In genomic region chr22:29205598-29206371, GRCh38 we compare ENCODE assay signal across 8 cellular contexts. TPM values are rescaled to one million over a fixed set of nuclear protein-coding genes. Genes with fewer than 3 reads are reported as not detected.
DNase-seq lines count a peak whose midpoint lies in the region; ATAC-seq and TF ChIP-seq lines count a peak whose summit lies in the region.

TSS of gene EMID1 (plus strand) at chr22:29205896. CDS start at chr22:29206039, 143 bp downstream.

- CTCF ChIA-PET in CD4-positive, alpha-beta T cell (lab: Charles Lee): no interaction called here
- CTCF ChIA-PET in activated CD8-positive, alpha-beta T cell treated with anti-CD3 and anti-CD28 coated beads, Interleukin-2, amount 10 ng/mL, durations not matched to agents 7 days and 5 days (lab: Charles Lee): interaction anchor here (1.3 to 1.6 kb wide), 2 partner anchors 37 to 39 kb away, joined by 4 to 6 read pairs; no protein-coding TSS in a partner anchor
- CTCF ChIA-PET in activated CD4-positive, alpha-beta T cell treated with anti-CD3 and anti-CD28 coated beads, Interleukin-2, amount 10 ng/mL, durations not matched to agents 7 days and 5 days (lab: Charles Lee): interaction anchor here (0.5 to 1.2 kb wide), 5 partner anchors 8 to 221 kb away, joined by 3 to 4 read pairs (median 3); no protein-coding TSS in a partner anchor

- no peaks in the 10 kb centered on the region for H3K36me3 Mint-ChIP-seq in CD4-positive, alpha-beta T cell (ENCODE audit: low read depth)
- H3K36me3 Mint-ChIP-seq in activated CD8-positive, alpha-beta T cell treated with anti-CD3 and anti-CD28 coated beads, Interleukin-2, amount 10 ng/mL, durations not matched to agents 7 days and 5 days (ENCODE audit: low read depth): no peaks in the 10 kb centered on the region
- H3K36me3 Mint-ChIP-seq in glutamatergic neuron (ENCODE audit: unreplicated experiment) (no peaks in the 10 kb centered on the region), progenitor cell of endocrine pancreas (ENCODE audit: insufficient read depth) (no peaks in the 10 kb centered on the region)
- H3K36me3 Mint-ChIP-seq in activated CD4-positive, alpha-beta T cell treated with anti-CD3 and anti-CD28 coated beads, Interleukin-2, amount 10 ng/mL, durations not matched to agents 7 days and 5 days (ENCODE audit: low read depth): no peaks in the 10 kb centered on the region

- intact Hi-C loops in CD4-positive, alpha-beta T cell (cut with DNase I, micrococcal nuclease): no loop called here

- POLR2A ChIA-PET in CD4-positive, alpha-beta T cell (lab: Charles Lee): no interaction called here
- POLR2A ChIA-PET in activated CD8-positive, alpha-beta T cell treated with anti-CD3 and anti-CD28 coated beads, Interleukin-2, amount 10 ng/mL, durations not matched to agents 7 days and 5 days (lab: Charles Lee): no interaction called here
- POLR2A ChIA-PET in activated CD4-positive, alpha-beta T cell treated with anti-CD3 and anti-CD28 coated beads, Interleukin-2, amount 10 ng/mL, durations not matched to agents 7 days and 5 days (lab: Charles Lee): interaction anchor here (0.6 kb wide), 1 partner anchor 26 kb away, joined by 4 read pairs; no protein-coding TSS in a partner anchor

- peaks cover 13% of the 10 kb centered on the region for H3K4me1 Mint-ChIP-seq in CD4-positive, alpha-beta T cell (ENCODE audit: low read depth)
- H3K4me1 Mint-ChIP-seq in activated CD8-positive, alpha-beta T cell treated with anti-CD3 and anti-CD28 coated beads, Interleukin-2, amount 10 ng/mL, durations not matched to agents 7 days and 5 days (ENCODE audit: low read depth): peaks cover 30% of the 10 kb centered on the region
- H3K4me1 Mint-ChIP-seq in glutamatergic neuron (ENCODE audit: low read depth, unreplicated experiment) (peaks cover 3% of the 10 kb centered on the region), progenitor cell of endocrine pancreas (ENCODE audit: low read depth) (peaks cover 10% of the 10 kb centered on the region)
- H3K4me1 Mint-ChIP-seq in activated CD4-positive, alpha-beta T cell treated with anti-CD3 and anti-CD28 coated beads, Interleukin-2, amount 10 ng/mL, durations not matched to agents 7 days and 5 days: peaks cover 31% of the 10 kb centered on the region

- H3K27ac Mint-ChIP-seq in CD4-positive, alpha-beta T cell: no peak within 1 kb of the TSS
- no peak within 1 kb of the TSS for H3K27ac Mint-ChIP-seq in activated CD8-positive, alpha-beta T cell treated with anti-CD3 and anti-CD28 coated beads, Interleukin-2, amount 10 ng/mL, durations not matched to agents 7 days and 5 days
- H3K27ac Mint-ChIP-seq in glutamatergic neuron (ENCODE audit: unreplicated experiment) (peak within 1 kb of the TSS; percentile 59), progenitor cell of endocrine pancreas (peak within 1 kb of the TSS; percentile 83)
- no peak within 1 kb of the TSS for H3K27ac Mint-ChIP-seq in activated CD4-positive, alpha-beta T cell treated with anti-CD3 and anti-CD28 coated beads, Interleukin-2, amount 10 ng/mL, durations not matched to agents 7 days and 5 days

- no peak for TF ChIP-seq CTCF in CD4-positive, alpha-beta T cell (IDR thresholded peaks at IDR 0.05)
- TF ChIP-seq CTCF in glutamatergic neuron (IDR thresholded peaks at IDR 0.05; ENCODE audit: partially characterized antibody, unreplicated experiment) (no peak), progenitor cell of endocrine pancreas (IDR thresholded peaks at IDR 0.05; ENCODE audit: unreplicated experiment) (peak; percentile 31)

- DNase-seq in CD4-positive, alpha-beta T cell: peak in 2 of 10 experiments; percentile 10 to 11
- peak; percentile 32 for DNase-seq in activated CD8-positive, alpha-beta T cell treated with anti-CD3 and anti-CD28 coated beads, Interleukin-2, amount 10 ng/mL, durations not matched to agents 7 days and 5 days
- peak; percentile 69 for DNase-seq in glutamatergic neuron
- peak; percentile 53 for DNase-seq in progenitor cell of endocrine pancreas (ENCODE audit: low spot score, unreplicated experiment)
- DNase-seq in activated CD4-positive, alpha-beta T cell treated with anti-CD3 and anti-CD28 coated beads, Interleukin-2, amount 10 ng/mL, durations not matched to agents 7 days and 5 days: no peak

- H3K4me3 Mint-ChIP-seq in CD4-positive, alpha-beta T cell: peak within 1 kb of the TSS; percentile 65
- H3K4me3 Mint-ChIP-seq in activated CD8-positive, alpha-beta T cell treated with anti-CD3 and anti-CD28 coated beads, Interleukin-2, amount 10 ng/mL, durations not matched to agents 7 days and 5 days: no peak within 1 kb of the TSS
- peak within 1 kb of the TSS; percentile 88 for H3K4me3 Mint-ChIP-seq in glutamatergic neuron (ENCODE audit: unreplicated experiment)
- H3K4me3 Mint-ChIP-seq in progenitor cell of endocrine pancreas (ENCODE audit: low read depth): peak within 1 kb of the TSS; percentile 86
- no peak within 1 kb of the TSS for H3K4me3 Mint-ChIP-seq in activated CD4-positive, alpha-beta T cell treated with anti-CD3 and anti-CD28 coated beads, Interleukin-2, amount 10 ng/mL, durations not matched to agents 7 days and 5 days

- peak; percentile 46 for ATAC-seq in CD4-positive, alpha-beta T cell (ENCODE audit: poor library complexity)
- peak; percentile 19 for ATAC-seq in GM19397 (IDR thresholded peaks at IDR 0.05; ENCODE audit: unreplicated experiment)
- ATAC-seq in activated CD8-positive, alpha-beta T cell treated with anti-CD3 and anti-CD28 coated beads, Interleukin-2, amount 10 ng/mL, durations not matched to agents 7 days and 5 days: peak; percentile 51
- no peak for ATAC-seq in HG03520 (IDR thresholded peaks at IDR 0.05; ENCODE audit: unreplicated experiment)
- ATAC-seq in GM18907 (IDR thresholded peaks at IDR 0.05; ENCODE audit: unreplicated experiment): no peak

- H3K27me3 Mint-ChIP-seq in CD4-positive, alpha-beta T cell: peaks cover 35% of the 10 kb centered on the region
- H3K27me3 Mint-ChIP-seq in activated CD8-positive, alpha-beta T cell treated with anti-CD3 and anti-CD28 coated beads, Interleukin-2, amount 10 ng/mL, durations not matched to agents 7 days and 5 days (ENCODE audit: low read depth): peaks cover 44% of the 10 kb centered on the region
- peaks cover 7% of the 10 kb centered on the region for H3K27me3 Mint-ChIP-seq in glutamatergic neuron (ENCODE audit: unreplicated experiment)
- H3K27me3 Mint-ChIP-seq in progenitor cell of endocrine pancreas: peaks cover 8% of the 10 kb centered on the region
- H3K27me3 Mint-ChIP-seq in activated CD4-positive, alpha-beta T cell treated with anti-CD3 and anti-CD28 coated beads, Interleukin-2, amount 10 ng/mL, durations not matched to agents 7 days and 5 days: peaks cover 42% of the 10 kb centered on the region

- H3K27me3 ChIP-seq in CD4-positive, alpha-beta T cell (ENCODE audit: control insufficient read depth, insufficient read depth, low read length): peaks cover 47% of the 10 kb centered on the region

- no peak within 1 kb of the TSS for H3K27ac ChIP-seq in CD4-positive, alpha-beta T cell (ENCODE audit: low read depth, low read length)

- H3K9me3 Mint-ChIP-seq in CD4-positive, alpha-beta T cell: no peaks in the 10 kb centered on the region
- H3K9me3 Mint-ChIP-seq in activated CD8-positive, alpha-beta T cell treated with anti-CD3 and anti-CD28 coated beads, Interleukin-2, amount 10 ng/mL, durations not matched to agents 7 days and 5 days (ENCODE audit: insufficient read depth): no peaks in the 10 kb centered on the region
- H3K9me3 Mint-ChIP-seq in glutamatergic neuron (ENCODE audit: unreplicated experiment) (no peaks in the 10 kb centered on the region), progenitor cell of endocrine pancreas (ENCODE audit: low read depth) (no peaks in the 10 kb centered on the region)
- H3K9me3 Mint-ChIP-seq in activated CD4-positive, alpha-beta T cell treated with anti-CD3 and anti-CD28 coated beads, Interleukin-2, amount 10 ng/mL, durations not matched to agents 7 days and 5 days: no peaks in the 10 kb centered on the region

- no peaks in the 10 kb centered on the region for H3K9me3 ChIP-seq in CD4-positive, alpha-beta T cell (ENCODE audit: control insufficient read depth, low read length)

RNA-seq across cellular contexts. Expression of gene EMID1, which starts in this region (rescaled TPM):
- not detected for total RNA-seq in CD4-positive, alpha-beta T cell
- not detected for total RNA-seq in activated CD8-positive, alpha-beta T cell treated with anti-CD3 and anti-CD28 coated beads, Interleukin-2, amount 10 ng/mL, durations not matched to agents 7 days and 5 days
- total RNA-seq in glutamatergic neuron (ENCODE audit: unreplicated experiment): 0.76 TPM
- total RNA-seq in progenitor cell of endocrine pancreas: 18.9 and 20.6 TPM in 2 replicates
- total RNA-seq in activated CD4-positive, alpha-beta T cell treated with anti-CD3 and anti-CD28 coated beads, Interleukin-2, amount 10 ng/mL, durations not matched to agents 7 days and 5 days: not detected

Comparison
In these comparisons a context has a peak if more than half of its experiments do, and no peak if none do; other contexts are left out.
1. RNA of gene EMID1 (total RNA-seq): 18.9 to 20.6 TPM in progenitor cell of endocrine pancreas; 0.76 TPM in glutamatergic neuron (single experiment), not detected in CD4-positive, alpha-beta T cell, not detected in activated CD8-positive, alpha-beta T cell treated with anti-CD3 and anti-CD28 coated beads, Interleukin-2, amount 10 ng/mL, durations not matched to agents 7 days and 5 days and not detected in activated CD4-positive, alpha-beta T cell treated with anti-CD3 and anti-CD28 coated beads, Interleukin-2, amount 10 ng/mL, durations not matched to agents 7 days and 5 days; every median in the first group is over 10 times any median in the second.
2. Peak in ATAC-seq in CD4-positive, alpha-beta T cell; RNA of the gene not detected or under 1 TPM.
3. Peak in DNase-seq and ATAC-seq in activated CD8-positive, alpha-beta T cell treated with anti-CD3 and anti-CD28 coated beads, Interleukin-2, amount 10 ng/mL, durations not matched to agents 7 days and 5 days; RNA of the gene not detected or under 1 TPM.
4. Peak in DNase-seq in glutamatergic neuron; RNA of the gene not detected or under 1 TPM.
5. H3K27ac Mint-ChIP-seq: peak in glutamatergic neuron (single experiment) and progenitor cell of endocrine pancreas (single experiment); none in CD4-positive, alpha-beta T cell (single experiment), activated CD8-positive, alpha-beta T cell treated with anti-CD3 and anti-CD28 coated beads, Interleukin-2, amount 10 ng/mL, durations not matched to agents 7 days and 5 days (single experiment) and activated CD4-positive, alpha-beta T cell treated with anti-CD3 and anti-CD28 coated beads, Interleukin-2, amount 10 ng/mL, durations not matched to agents 7 days and 5 days (single experiment).
6. H3K4me3 Mint-ChIP-seq: peak in CD4-positive, alpha-beta T cell (single experiment), glutamatergic neuron (single experiment) and progenitor cell of endocrine pancreas (single experiment); none in activated CD8-positive, alpha-beta T cell treated with anti-CD3 and anti-CD28 coated beads, Interleukin-2, amount 10 ng/mL, durations not matched to agents 7 days and 5 days (single experiment) and activated CD4-positive, alpha-beta T cell treated with anti-CD3 and anti-CD28 coated beads, Interleukin-2, amount 10 ng/mL, durations not matched to agents 7 days and 5 days (single experiment).